21 cellular contexts compared by ENCODE assay signal in the genomic region with DNA sequence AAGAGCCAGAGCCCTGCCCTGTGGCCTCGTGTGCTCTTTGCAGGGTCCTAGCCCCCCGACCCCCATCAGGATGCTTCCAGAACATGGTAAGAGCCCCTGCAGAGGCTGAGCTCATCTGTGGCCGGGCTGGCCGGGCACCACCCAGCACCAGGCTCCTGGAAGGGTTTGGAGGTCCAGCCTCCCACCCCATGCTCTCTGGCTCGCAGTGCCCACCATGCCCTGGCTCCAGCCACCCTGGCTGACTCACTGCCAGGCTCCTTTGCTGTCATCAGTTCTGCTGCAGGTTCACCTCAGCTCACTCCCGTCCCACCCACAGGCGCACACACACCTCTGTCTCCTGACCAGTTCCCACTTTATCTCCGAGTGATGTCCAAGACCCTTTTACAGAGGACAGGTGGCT. TPM values are rescaled to one million over a fixed set of nuclear protein-coding genes. Genes with fewer than 3 reads are reported as not detected.
DNase-seq lines count a peak whose midpoint lies in the region; ATAC-seq and TF ChIP-seq lines count a peak whose summit lies in the region.
"Had no signal": no experiment of that assay in that cellular context is flagged by ENCODE, and none has a peak within 500 bp of the region (broad histone marks: within the 10 kb centered on the region; RNA-seq: fewer than 3 reads in every experiment).

No MANE protein-coding gene starts in this region.

- TF ChIP-seq CTCF in C4-2B (conservative IDR thresholded peaks at IDR 0.05) (no peak), esophagus squamous epithelium (IDR thresholded peaks at IDR 0.05) (no peak)

- no peak for ATAC-seq in left colon
- ATAC-seq: K562 had no signal

- H3K36me3 ChIP-seq in skeletal muscle tissue (ENCODE audit: control insufficient read depth in 3 of 3, insufficient read depth in 3 of 3, low read length in 3 of 3) (peaks cover 0 to 6% (median 2%) of the 10 kb centered on the region in 3 donors), esophagus squamous epithelium (peaks cover 0 to 17% (median 0%) of the 10 kb centered on the region in 3 donors)

- DNase-seq in AG08395 (ENCODE audit: low spot score) = no peak
- no peak for DNase-seq in left colon
- DNase-seq in esophagus squamous epithelium (lab: John Stamatoyannopoulos, UW) = no peak
- no peak for DNase-seq in activated CD4-positive, alpha-beta T cell treated with anti-CD3 and anti-CD28 coated beads, Interleukin-2, amount 50 U/mL, for 48 hours
- DNase-seq: CD4-positive, alpha-beta memory T cell; GF-D8; GM23248; HCEC 1CT; NCI-H1105; NCI-H1694; NCI-H2227 treated with DMSO at 0.1 percent for 48 hours; NCI-H510A treated with DMSO at 0.1 percent for 48 hours; NCI-H82; OCI-M1; SIG-M5 had no signal

- H3K27ac ChIP-seq in C4-2B (peak overlapping the region; percentile 89), cingulate gyrus (ENCODE audit: low read depth, low read length) (peak overlapping the region; percentile 73), layer of hippocampus (ENCODE audit: low read depth, low read length) (peak overlapping the region; percentile 64), skeletal muscle tissue (ENCODE audit: low read depth, low read length) (peak overlapping the region; percentile 9), esophagus squamous epithelium (peak overlapping the region in 2 of 4 donors; percentile 70 to 79)

- H3K4me3 ChIP-seq in skeletal muscle tissue (ENCODE audit: low read length in 3 of 3) (no peak overlapping the region), esophagus squamous epithelium (no peak overlapping the region)
- H3K4me3 ChIP-seq: GM23248, K562 had no signal

- H3K9ac ChIP-seq in skeletal muscle tissue (ENCODE audit: low read depth in 1 of 3, low read length in 3 of 3) = no peak overlapping the region
- H3K9ac ChIP-seq: GM23248 had no signal

- H3K27me3 ChIP-seq in layer of hippocampus (ENCODE audit: control insufficient read depth, insufficient read depth, low read length) (no peaks in the 10 kb centered on the region), skeletal muscle tissue (ENCODE audit: control insufficient read depth in 3 of 3, insufficient read depth in 3 of 3, low read length in 3 of 3) (no peaks in the 10 kb centered on the region), esophagus squamous epithelium (no peaks in the 10 kb centered on the region)

- TF ChIP-seq POLR2A in esophagus squamous epithelium (IDR thresholded peaks at IDR 0.05) = no peak

- WGBS in esophagus squamous epithelium, 2 donors = 71 to 74% methylated on average over 3 to 5 of the region's 8 CpGs

- peaks cover 16 to 61% (median 24%) of the 10 kb centered on the region in 3 donors for H3K4me1 ChIP-seq in skeletal muscle tissue (ENCODE audit: control insufficient read depth in 3 of 3, insufficient read depth in 3 of 3, low read length in 3 of 3)
- H3K4me1 ChIP-seq in esophagus squamous epithelium = peaks cover 3 to 47% (median 33%) of the 10 kb centered on the region in 3 donors

- H3K9me3 ChIP-seq in skeletal muscle tissue (ENCODE audit: control insufficient read depth in 3 of 3, low read length in 3 of 3) (no peaks in the 10 kb centered on the region), esophagus squamous epithelium (no peaks in the 10 kb centered on the region)

- intact Hi-C loops in left colon (cut with DNase I, micrococcal nuclease) (no loop called here), esophagus squamous epithelium (cut with DNase I) (no loop called here)

RNA-seq across cellular contexts. Expression of gene EIF4E2, which starts 37.5 kb away (rescaled TPM):
- total RNA-seq in skeletal muscle tissue (204 TPM), left colon (100 to 1,000 TPM in 1 of 2 donors, 10 to 100 TPM in 1; 83.2 to 104 TPM), esophagus squamous epithelium (10 to 100 TPM; 34.7 to 81.3 (median 58.0) TPM)

RNA-seq across cellular contexts. Expression of gene TIGD1, which starts 37.7 kb away (rescaled TPM):
- total RNA-seq in skeletal muscle tissue = 3.7 TPM
- 1 to 10 TPM; 4.4 to 4.5 TPM for total RNA-seq in left colon
- 1 to 10 TPM; 1.2 to 7.1 (median 3.2) TPM for total RNA-seq in esophagus squamous epithelium

RNA-seq across cellular contexts. Expression of gene EFHD1, which starts 45.4 kb away (rescaled TPM):
- total RNA-seq in skeletal muscle tissue (2.1 TPM), left colon (1 to 10 TPM; 2.7 TPM), esophagus squamous epithelium (10 to 100 TPM in 1 of 4 donors, 1 to 10 TPM in 2, under 1 TPM in 1; 0.30 to 10.1 (median 2.3) TPM)
- total RNA-seq: GM23248 had no signal

RNA-seq across cellular contexts. Expression of gene CHRNG, which starts 48.5 kb away (rescaled TPM):
- total RNA-seq in skeletal muscle tissue = 35.5 TPM
- total RNA-seq in left colon = not detected
- not detected for total RNA-seq in esophagus squamous epithelium
- total RNA-seq: CD4-positive, alpha-beta memory T cell; GM23248; K562; RPMI7951 had no signal
